34 cellular contexts compared by ENCODE assay signal in the genomic region with DNA sequence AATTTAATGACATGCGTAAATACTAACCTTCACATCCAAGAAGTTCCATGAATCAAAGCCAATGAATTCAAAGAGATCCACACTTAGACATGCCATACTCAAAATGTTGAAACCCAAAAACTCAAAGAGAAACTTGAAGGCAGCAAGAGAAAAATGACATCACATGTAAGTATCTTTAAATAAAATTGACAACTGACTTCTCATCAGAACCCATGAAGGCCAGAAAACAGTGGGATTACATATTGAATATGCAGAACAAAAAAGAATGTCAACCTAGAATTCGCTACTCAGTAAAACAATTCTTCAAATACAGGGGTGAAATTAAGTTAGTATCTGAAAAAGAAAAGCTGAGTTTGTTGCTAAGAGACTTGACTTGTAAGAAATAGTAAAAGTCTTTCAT.
"Had no signal": no experiment of that assay in that cellular context is flagged by ENCODE, and none has a peak within 500 bp of the region (broad histone marks: within the 10 kb centered on the region; RNA-seq: fewer than 3 reads in every experiment).

No MANE protein-coding gene starts in this region.

- H3K36me3 Mint-ChIP-seq: activated CD8-positive, alpha-beta memory T cell treated with anti-CD3 and anti-CD28 coated beads, Interleukin-2, amount 10 ng/mL, durations not matched to agents 7 days and 5 days; activated naive CD4-positive, alpha-beta T cell treated with anti-CD3 and anti-CD28 coated beads, Interleukin-2, amount 10 ng/mL, durations not matched to agents 7 days and 5 days; activated naive CD4-positive, alpha-beta T cell treated with anti-CD3 and anti-CD28 coated beads, Interleukin-2, amount 50 U/mL, for 24 hours; activated naive CD8-positive, alpha-beta T cell; activated naive CD8-positive, alpha-beta T cell treated with anti-CD3 and anti-CD28 coated beads, Interleukin-2, amount 10 ng/mL, durations not matched to agents 7 days and 5 days had no signal

- FAIRE-seq: astrocyte, TTC549 had no signal

- H3K4me3 Mint-ChIP-seq: activated CD4-positive, alpha-beta memory T cell treated with anti-CD3 and anti-CD28 coated beads, Interleukin-2, amount 10 ng/mL, durations not matched to agents 7 days and 5 days; activated CD4-positive, alpha-beta T cell treated with anti-CD3 and anti-CD28 coated beads for 36 hours; activated CD4-positive, alpha-beta T cell treated with anti-CD3 and anti-CD28 coated beads, Interleukin-2, amount 10 ng/mL, durations not matched to agents 7 days and 5 days; activated CD8-positive, alpha-beta memory T cell treated with anti-CD3 and anti-CD28 coated beads, Interleukin-2, amount 10 ng/mL, durations not matched to agents 7 days and 5 days; activated CD8-positive, alpha-beta T cell treated with anti-CD3 and anti-CD28 coated beads, Interleukin-2, amount 10 ng/mL, durations not matched to agents 7 days and 5 days; activated naive CD4-positive, alpha-beta T cell treated with anti-CD3 and anti-CD28 coated beads, Interleukin-2, amount 10 ng/mL, durations not matched to agents 7 days and 5 days; activated naive CD4-positive, alpha-beta T cell treated with anti-CD3 and anti-CD28 coated beads, Interleukin-2, amount 50 U/mL, for 24 hours; activated naive CD8-positive, alpha-beta T cell; activated naive CD8-positive, alpha-beta T cell treated with anti-CD3 and anti-CD28 coated beads, Interleukin-2, amount 10 ng/mL, durations not matched to agents 7 days and 5 days; activated naive CD8-positive, alpha-beta T cell treated with anti-CD3 and anti-CD28 coated beads, Interleukin-2, amount 50 U/mL, for 24 hours; activated T-cell treated with anti-CD3 and anti-CD28 coated beads, Interleukin-2, amount 50 U/mL, for 24 hours; T-helper 1 cell treated with Interleukin-12 subunit alpha and Interleukin-12 subunit beta and Interleukin-4 antibody, amounts not matched to agents 30 μg/mL and 1 μg/mL, for 36 hours; T-helper 2 cell treated with Interferon-gamma antibody and Interleukin-4, amounts not matched to agents 5 μg/mL and 100 μg/mL, for 36 hours had no signal

- DNase-seq: activated CD4-positive, alpha-beta memory T cell treated with anti-CD3 and anti-CD28 coated beads, Interleukin-2, amount 10 ng/mL, durations not matched to agents 7 days and 5 days; activated CD4-positive, alpha-beta T cell treated with anti-CD3 and anti-CD28 coated beads for 1 hour; activated CD4-positive, alpha-beta T cell treated with anti-CD3 and anti-CD28 coated beads for 36 hours; activated CD4-positive, alpha-beta T cell treated with anti-CD3 and anti-CD28 coated beads for 48 hours; activated CD4-positive, alpha-beta T cell treated with anti-CD3 and anti-CD28 coated beads, Interleukin-2, amount 10 ng/mL, durations not matched to agents 7 days and 5 days; activated CD4-positive, alpha-beta T cell treated with anti-CD3 and anti-CD28 coated beads, Interleukin-2, amount 50 U/mL, for 48 hours; activated CD4-positive, CD25-positive, alpha-beta regulatory T cell; activated CD8-positive, alpha-beta memory T cell treated with anti-CD3 and anti-CD28 coated beads for 24 hours; activated CD8-positive, alpha-beta memory T cell treated with anti-CD3 and anti-CD28 coated beads, Interleukin-2, amount 10 ng/mL, durations not matched to agents 7 days and 5 days; activated CD8-positive, alpha-beta memory T cell treated with anti-CD3 and anti-CD28 coated beads, Interleukin-2, amount 50 U/mL, for 48 hours; activated CD8-positive, alpha-beta T cell treated with anti-CD3 and anti-CD28 coated beads, Interleukin-2, amount 10 ng/mL, durations not matched to agents 7 days and 5 days; activated effector memory CD4-positive, alpha-beta T cell treated with Interleukin-2 at 50 U/mL for 16 hours; activated gamma-delta T cell; activated naive CD4-positive, alpha-beta T cell treated with anti-CD3 and anti-CD28 coated beads, Interleukin-2, amount 10 ng/mL, durations not matched to agents 7 days and 5 days; activated naive CD4-positive, alpha-beta T cell treated with Interleukin-2 at 50 U/mL for 16 hours; activated naive CD8-positive, alpha-beta T cell treated with anti-CD3 and anti-CD28 coated beads, Interleukin-2, amount 10 ng/mL, durations not matched to agents 7 days and 5 days; activated naive CD8-positive, alpha-beta T cell treated with anti-CD3 and anti-CD28 coated beads, Interleukin-2, amount 50 U/mL, for 24 hours; activated T-cell treated with anti-CD3 and anti-CD28 coated beads, Interleukin-2, amount 50 U/mL, for 24 hours; activated T-cell treated with anti-CD3 and anti-CD28 coated beads, Interleukin-2, amount 50 U/mL, for 48 hours; aorta; body of pancreas; brain microvascular endothelial cell; central memory CD4-positive, alpha-beta T cell; T-helper 1 cell; T-helper 2 cell; T-helper 9 cell had no signal

- H3K4me1 Mint-ChIP-seq: activated CD4-positive, alpha-beta memory T cell treated with anti-CD3 and anti-CD28 coated beads, Interleukin-2, amount 10 ng/mL, durations not matched to agents 7 days and 5 days; activated CD4-positive, alpha-beta T cell treated with anti-CD3 and anti-CD28 coated beads for 36 hours; activated CD4-positive, alpha-beta T cell treated with anti-CD3 and anti-CD28 coated beads, Interleukin-2, amount 10 ng/mL, durations not matched to agents 7 days and 5 days; activated CD8-positive, alpha-beta memory T cell treated with anti-CD3 and anti-CD28 coated beads, Interleukin-2, amount 10 ng/mL, durations not matched to agents 7 days and 5 days; activated naive CD4-positive, alpha-beta T cell treated with anti-CD3 and anti-CD28 coated beads, Interleukin-2, amount 10 ng/mL, durations not matched to agents 7 days and 5 days; activated naive CD4-positive, alpha-beta T cell treated with anti-CD3 and anti-CD28 coated beads, Interleukin-2, amount 50 U/mL, for 24 hours; activated naive CD8-positive, alpha-beta T cell treated with anti-CD3 and anti-CD28 coated beads, Interleukin-2, amount 10 ng/mL, durations not matched to agents 7 days and 5 days; activated naive CD8-positive, alpha-beta T cell treated with anti-CD3 and anti-CD28 coated beads, Interleukin-2, amount 50 U/mL, for 24 hours had no signal

- ATAC-seq: activated CD4-positive, alpha-beta T cell treated with anti-CD3 and anti-CD28 coated beads for 36 hours; activated CD4-positive, CD25-positive, alpha-beta regulatory T cell treated with anti-CD3 and anti-CD28 coated beads, Interleukin-2, amount 50 U/mL, for 24 hours; activated CD8-positive, alpha-beta memory T cell treated with anti-CD3 and anti-CD28 coated beads, Interleukin-2, amount 10 ng/mL, durations not matched to agents 7 days and 5 days; activated CD8-positive, alpha-beta T cell treated with anti-CD3 and anti-CD28 coated beads, Interleukin-2, amount 10 ng/mL, durations not matched to agents 7 days and 5 days; activated naive CD8-positive, alpha-beta T cell treated with anti-CD3 and anti-CD28 coated beads, Interleukin-2, amount 50 U/mL, for 24 hours; body of pancreas had no signal

- H3K27me3 Mint-ChIP-seq: activated CD4-positive, alpha-beta memory T cell treated with anti-CD3 and anti-CD28 coated beads, Interleukin-2, amount 10 ng/mL, durations not matched to agents 7 days and 5 days; activated CD4-positive, alpha-beta T cell treated with anti-CD3 and anti-CD28 coated beads for 36 hours; activated CD4-positive, alpha-beta T cell treated with anti-CD3 and anti-CD28 coated beads, Interleukin-2, amount 10 ng/mL, durations not matched to agents 7 days and 5 days; activated CD8-positive, alpha-beta memory T cell treated with anti-CD3 and anti-CD28 coated beads, Interleukin-2, amount 10 ng/mL, durations not matched to agents 7 days and 5 days; activated naive CD4-positive, alpha-beta T cell treated with anti-CD3 and anti-CD28 coated beads, Interleukin-2, amount 10 ng/mL, durations not matched to agents 7 days and 5 days; activated naive CD4-positive, alpha-beta T cell treated with anti-CD3 and anti-CD28 coated beads, Interleukin-2, amount 50 U/mL, for 24 hours; activated naive CD8-positive, alpha-beta T cell; activated naive CD8-positive, alpha-beta T cell treated with anti-CD3 and anti-CD28 coated beads, Interleukin-2, amount 10 ng/mL, durations not matched to agents 7 days and 5 days; activated naive CD8-positive, alpha-beta T cell treated with anti-CD3 and anti-CD28 coated beads, Interleukin-2, amount 50 U/mL, for 24 hours; activated T-cell treated with anti-CD3 and anti-CD28 coated beads, Interleukin-2, amount 50 U/mL, for 24 hours had no signal

- H3K9me3 Mint-ChIP-seq: T-helper 1 cell treated with Interleukin-12 subunit alpha and Interleukin-12 subunit beta and Interleukin-4 antibody, amounts not matched to agents 30 μg/mL and 1 μg/mL, for 36 hours had no signal

- H3K27ac Mint-ChIP-seq: activated CD4-positive, alpha-beta memory T cell treated with anti-CD3 and anti-CD28 coated beads, Interleukin-2, amount 10 ng/mL, durations not matched to agents 7 days and 5 days; activated CD4-positive, alpha-beta T cell treated with anti-CD3 and anti-CD28 coated beads for 36 hours; activated CD4-positive, alpha-beta T cell treated with anti-CD3 and anti-CD28 coated beads, Interleukin-2, amount 10 ng/mL, durations not matched to agents 7 days and 5 days; activated CD8-positive, alpha-beta memory T cell treated with anti-CD3 and anti-CD28 coated beads, Interleukin-2, amount 10 ng/mL, durations not matched to agents 7 days and 5 days; activated CD8-positive, alpha-beta T cell treated with anti-CD3 and anti-CD28 coated beads, Interleukin-2, amount 10 ng/mL, durations not matched to agents 7 days and 5 days; activated naive CD4-positive, alpha-beta T cell treated with anti-CD3 and anti-CD28 coated beads, Interleukin-2, amount 10 ng/mL, durations not matched to agents 7 days and 5 days; activated naive CD4-positive, alpha-beta T cell treated with anti-CD3 and anti-CD28 coated beads, Interleukin-2, amount 50 U/mL, for 24 hours; activated naive CD8-positive, alpha-beta T cell; activated naive CD8-positive, alpha-beta T cell treated with anti-CD3 and anti-CD28 coated beads, Interleukin-2, amount 10 ng/mL, durations not matched to agents 7 days and 5 days; activated naive CD8-positive, alpha-beta T cell treated with anti-CD3 and anti-CD28 coated beads, Interleukin-2, amount 50 U/mL, for 24 hours; activated T-cell treated with anti-CD3 and anti-CD28 coated beads, Interleukin-2, amount 50 U/mL, for 24 hours; activated T-helper 2 cell treated with anti-CD3 and anti-CD28 coated beads, Interferon-gamma antibody, Interleukin-2, Interleukin-4, amounts not matched to agents 10 μg/mL and 5 μg/mL and 100 μg/mL, durations not matched to agents 14 hours and 24 hours and 36 hours; T-helper 1 cell treated with Interleukin-12 subunit alpha and Interleukin-12 subunit beta and Interleukin-4 antibody, amounts not matched to agents 30 μg/mL and 1 μg/mL, for 36 hours; T-helper 2 cell treated with Interferon-gamma antibody and Interleukin-4, amounts not matched to agents 5 μg/mL and 100 μg/mL, for 36 hours had no signal
